Comparison of ENCODE assay signal across 26 cellular contexts in genomic region chr5:32110081-32110696, GRCh38.
"Had no signal": no experiment of that assay in that cellular context is flagged by ENCODE, and none has a peak within 500 bp of the region (broad histone marks: within the 10 kb centered on the region; RNA-seq: fewer than 3 reads in every experiment).

No MANE protein-coding gene starts in this region.

- H3K27ac ChIP-seq: adrenal gland, brain microvascular endothelial cell, heart right ventricle, left lung, neutrophil, ovary, sigmoid colon, testis, VCaP had no signal

- H3K9me3 ChIP-seq: adrenal gland, heart right ventricle, left lung, neutrophil, ovary, prostate gland, sigmoid colon, testis had no signal

- H3K4me1 ChIP-seq: adrenal gland, left lung, prostate gland, sigmoid colon, testis had no signal

- H3K4me1 Mint-ChIP-seq: naive B cell, nephron progenitor cell had no signal

- H3K9me3 Mint-ChIP-seq: activated naive CD4-positive, alpha-beta T cell treated with anti-CD3 and anti-CD28 coated beads for 36 hours; activated naive CD8-positive, alpha-beta T cell treated with anti-CD3 and anti-CD28 coated beads for 36 hours; activated T-cell treated with anti-CD3 and anti-CD28 coated beads, Interleukin-2, amount 50 U/mL, for 72 hours; naive B cell; nephron progenitor cell had no signal

- DNase-seq: activated CD4-positive, alpha-beta T cell treated with anti-CD3 and anti-CD28 coated beads for 4 hours; activated CD4-positive, alpha-beta T cell treated with anti-CD3 and anti-CD28 coated beads, Interleukin-2, amount 50 U/mL, for 4 hours; activated effector memory CD4-positive, alpha-beta T cell treated with Interleukin-2 at 50 U/mL for 16 hours; activated naive CD4-positive, alpha-beta T cell treated with anti-CD3 and anti-CD28 coated beads for 36 hours; activated naive CD8-positive, alpha-beta T cell treated with anti-CD3 and anti-CD28 coated beads for 36 hours; activated T-cell treated with anti-CD3 and anti-CD28 coated beads for 4 hours; activated T-cell treated with anti-CD3 and anti-CD28 coated beads, Interleukin-2, amount 50 U/mL, for 72 hours; adrenal gland; brain microvascular endothelial cell; foreskin fibroblast; heart right ventricle; left lung; naive B cell; nephron progenitor cell; ovary; retina; sigmoid colon; stimulated activated CD4-positive, alpha-beta T cell treated with anti-CD3 and anti-CD28 coated beads, Interleukin-15, amount 100 ng/mL, for 24 hours; stimulated activated CD4-positive, alpha-beta T cell treated with anti-CD3 and anti-CD28 coated beads, Interleukin-2, amount 100 ng/mL, for 24 hours; stimulated activated naive CD4-positive, alpha-beta T cell; testis; trophoblast cell had no signal

- H3K4me3 Mint-ChIP-seq: activated naive CD4-positive, alpha-beta T cell treated with anti-CD3 and anti-CD28 coated beads for 36 hours; activated naive CD8-positive, alpha-beta T cell treated with anti-CD3 and anti-CD28 coated beads for 36 hours; activated T-cell treated with anti-CD3 and anti-CD28 coated beads, Interleukin-2, amount 50 U/mL, for 72 hours; naive B cell; nephron progenitor cell had no signal

- H3K27me3 ChIP-seq: adrenal gland, brain microvascular endothelial cell, heart right ventricle, left lung, neutrophil, ovary, sigmoid colon, testis had no signal

- H3K4me3 ChIP-seq: adrenal gland, heart right ventricle, left lung, lung, ovary, prostate gland, sigmoid colon, testis had no signal

- H3K27me3 Mint-ChIP-seq: activated naive CD8-positive, alpha-beta T cell treated with anti-CD3 and anti-CD28 coated beads for 36 hours; naive B cell had no signal

- H3K27ac Mint-ChIP-seq: activated naive CD4-positive, alpha-beta T cell treated with anti-CD3 and anti-CD28 coated beads for 36 hours; activated naive CD8-positive, alpha-beta T cell treated with anti-CD3 and anti-CD28 coated beads for 36 hours had no signal

- ATAC-seq: activated T-cell treated with anti-CD3 and anti-CD28 coated beads, Interleukin-2, amount 50 U/mL, for 72 hours; heart right ventricle; left lung had no signal

- H3K36me3 ChIP-seq: ovary had no signal
